34 cellular contexts compared by ENCODE assay signal in the genomic region with DNA sequence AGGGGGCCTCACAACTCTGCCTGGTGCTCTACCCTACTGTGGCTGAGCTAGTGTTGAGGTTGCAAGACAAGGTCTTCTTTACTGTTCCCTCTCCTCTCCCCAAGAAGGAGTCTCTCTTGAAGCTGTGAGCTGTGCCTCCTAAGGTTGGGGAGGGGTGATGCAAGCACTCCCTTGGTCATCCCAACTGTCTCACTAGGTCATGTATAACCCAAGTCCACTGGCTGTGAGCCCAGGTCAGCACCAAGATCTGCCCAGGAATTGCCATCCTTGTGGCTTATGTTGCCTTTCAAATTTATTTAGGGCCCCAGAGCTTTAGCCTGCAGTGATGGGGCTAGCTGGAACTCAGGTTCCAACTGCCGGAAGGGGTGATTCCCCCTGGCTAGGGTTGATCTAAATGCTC.
"Had no signal": no experiment of that assay in that cellular context is flagged by ENCODE, and none has a peak within 500 bp of the region (broad histone marks: within the 10 kb centered on the region; RNA-seq: fewer than 3 reads in every experiment).

No MANE protein-coding gene starts in this region.

- DNase-seq: activated B cell treated with CpG ODN at 0.5 μM for 24 hours; activated CD4-positive, alpha-beta memory T cell treated with anti-CD3 and anti-CD28 coated beads for 36 hours; activated CD4-positive, alpha-beta T cell treated with anti-CD3 and anti-CD28 coated beads for 4 hours; activated CD4-positive, alpha-beta T cell treated with anti-CD3 and anti-CD28 coated beads, Interleukin-2, amount 10 ng/mL, durations not matched to agents 24 days and 14 days; activated CD4-positive, alpha-beta T cell treated with anti-CD3 and anti-CD28 coated beads, Interleukin-2, amount 50 U/mL, for 1 hour; activated CD4-positive, alpha-beta T cell treated with anti-CD3 and anti-CD28 coated beads, Interleukin-2, amount 50 U/mL, for 4 hours; activated CD4-positive, CD25-positive, alpha-beta regulatory T cell treated with anti-CD3 and anti-CD28 coated beads, Interleukin-2, amount 50 U/mL, for 72 hours; activated CD8-positive, alpha-beta memory T cell treated with anti-CD3 and anti-CD28 coated beads, Interleukin-2, amount 50 U/mL, for 4 hours; activated CD8-positive, alpha-beta T cell treated with anti-CD3 and anti-CD28 coated beads for 36 hours; activated effector memory CD4-positive, alpha-beta T cell treated with Interleukin-2 at 50 U/mL for 16 hours; activated gamma-delta T cell; activated naive CD4-positive, alpha-beta T cell treated with anti-CD3 and anti-CD28 coated beads, Interleukin-2, amount 10 ng/mL, durations not matched to agents 7 days and 5 days; activated naive CD4-positive, alpha-beta T cell treated with Interleukin-2 at 50 U/mL for 16 hours; activated T-cell treated with anti-CD3 and anti-CD28 coated beads for 4 hours; activated T-cell treated with anti-CD3 and anti-CD28 coated beads, Interleukin-2, amount 50 U/mL, for 1 hour; activated T-cell treated with anti-CD3 and anti-CD28 coated beads, Interleukin-2, amount 50 U/mL, for 4 hours; activated T-cell treated with anti-CD3 and anti-CD28 coated beads, Interleukin-2, amount 50 U/mL, for 72 hours; adrenal gland; amniotic stem cell; aorta; body of pancreas; brain microvascular endothelial cell; central memory CD4-positive, alpha-beta T cell; T-helper 1 cell; T-helper 2 cell; T-helper 9 cell had no signal

- H3K27me3 ChIP-seq: body of pancreas, brain microvascular endothelial cell, breast epithelium had no signal

- H3K9me3 Mint-ChIP-seq: activated CD4-positive, alpha-beta memory T cell treated with anti-CD3 and anti-CD28 coated beads for 36 hours; activated CD8-positive, alpha-beta T cell treated with anti-CD3 and anti-CD28 coated beads for 36 hours had no signal

- H3K27ac Mint-ChIP-seq: activated B cell treated with CpG ODN at 0.5 μM for 24 hours; activated CD4-positive, alpha-beta memory T cell treated with anti-CD3 and anti-CD28 coated beads for 36 hours; activated CD4-positive, alpha-beta T cell treated with anti-CD3 and anti-CD28 coated beads, Interleukin-2, amount 10 ng/mL, durations not matched to agents 24 days and 14 days; activated CD8-positive, alpha-beta T cell treated with anti-CD3 and anti-CD28 coated beads for 36 hours; activated naive CD4-positive, alpha-beta T cell treated with anti-CD3 and anti-CD28 coated beads, Interleukin-2, amount 10 ng/mL, durations not matched to agents 7 days and 5 days; activated naive CD4-positive, alpha-beta T cell treated with anti-CD3 and anti-CD28 coated beads, Interleukin-2, amount 50 U/mL, for 24 hours; activated naive CD8-positive, alpha-beta T cell; activated T-cell treated with anti-CD3 and anti-CD28 coated beads, Interleukin-2, amount 50 U/mL, for 72 hours; activated T-helper 1 cell treated with anti-CD3 and anti-CD28 coated beads, Interleukin-12 subunit alpha, Interleukin-12 subunit beta, Interleukin-2, Interleukin-4 antibody, amounts not matched to agents 30 ng/mL and 10 ng/mL and 1 ng/mL, durations not matched to agents 14 hours and 24 hours and 36 hours; activated T-helper 2 cell treated with anti-CD3 and anti-CD28 coated beads, Interferon-gamma antibody, Interleukin-2, Interleukin-4, amounts not matched to agents 10 μg/mL and 5 μg/mL and 100 μg/mL, durations not matched to agents 14 hours and 24 hours and 36 hours; T-helper 1 cell treated with Interleukin-12 subunit alpha and Interleukin-12 subunit beta and Interleukin-4 antibody, amounts not matched to agents 30 μg/mL and 1 μg/mL, for 36 hours; T-helper 2 cell treated with Interferon-gamma antibody and Interleukin-4, amounts not matched to agents 5 μg/mL and 100 μg/mL, for 36 hours had no signal

- H3K4me3 Mint-ChIP-seq: activated B cell treated with CpG ODN at 0.5 μM for 24 hours; activated CD4-positive, alpha-beta memory T cell treated with anti-CD3 and anti-CD28 coated beads for 36 hours; activated CD4-positive, alpha-beta T cell treated with anti-CD3 and anti-CD28 coated beads, Interleukin-2, amount 10 ng/mL, durations not matched to agents 24 days and 14 days; activated CD8-positive, alpha-beta T cell treated with anti-CD3 and anti-CD28 coated beads for 36 hours; activated naive CD4-positive, alpha-beta T cell treated with anti-CD3 and anti-CD28 coated beads, Interleukin-2, amount 10 ng/mL, durations not matched to agents 7 days and 5 days; activated naive CD4-positive, alpha-beta T cell treated with anti-CD3 and anti-CD28 coated beads, Interleukin-2, amount 50 U/mL, for 24 hours; activated naive CD8-positive, alpha-beta T cell; activated T-cell treated with anti-CD3 and anti-CD28 coated beads, Interleukin-2, amount 50 U/mL, for 4 hours; activated T-cell treated with anti-CD3 and anti-CD28 coated beads, Interleukin-2, amount 50 U/mL, for 72 hours; activated T-helper 1 cell treated with anti-CD3 and anti-CD28 coated beads, Interleukin-12 subunit alpha, Interleukin-12 subunit beta, Interleukin-2, Interleukin-4 antibody, amounts not matched to agents 30 ng/mL and 10 ng/mL and 1 ng/mL, durations not matched to agents 14 hours and 24 hours and 36 hours; T-helper 1 cell treated with Interleukin-12 subunit alpha and Interleukin-12 subunit beta and Interleukin-4 antibody, amounts not matched to agents 30 μg/mL and 1 μg/mL, for 36 hours; T-helper 2 cell treated with Interferon-gamma antibody and Interleukin-4, amounts not matched to agents 5 μg/mL and 100 μg/mL, for 36 hours had no signal

- H3K36me3 Mint-ChIP-seq: activated CD4-positive, alpha-beta memory T cell treated with anti-CD3 and anti-CD28 coated beads for 36 hours had no signal

- H3K4me3 ChIP-seq: adrenal gland, body of pancreas, breast epithelium had no signal

- H3K36me3 ChIP-seq: adrenal gland, brain microvascular endothelial cell, breast epithelium had no signal

- H3K4me1 ChIP-seq: adrenal gland, body of pancreas, breast epithelium had no signal

- H3K27ac ChIP-seq: adrenal gland, body of pancreas, brain microvascular endothelial cell, breast epithelium, VCaP had no signal

- H3K9me3 ChIP-seq: adrenal gland, body of pancreas, breast epithelium had no signal

- H3K4me1 Mint-ChIP-seq: activated B cell treated with CpG ODN at 0.5 μM for 24 hours; activated CD4-positive, alpha-beta T cell treated with anti-CD3 and anti-CD28 coated beads, Interleukin-2, amount 10 ng/mL, durations not matched to agents 24 days and 14 days; activated naive CD4-positive, alpha-beta T cell treated with anti-CD3 and anti-CD28 coated beads, Interleukin-2, amount 50 U/mL, for 24 hours had no signal
